In the genomic region with DNA sequence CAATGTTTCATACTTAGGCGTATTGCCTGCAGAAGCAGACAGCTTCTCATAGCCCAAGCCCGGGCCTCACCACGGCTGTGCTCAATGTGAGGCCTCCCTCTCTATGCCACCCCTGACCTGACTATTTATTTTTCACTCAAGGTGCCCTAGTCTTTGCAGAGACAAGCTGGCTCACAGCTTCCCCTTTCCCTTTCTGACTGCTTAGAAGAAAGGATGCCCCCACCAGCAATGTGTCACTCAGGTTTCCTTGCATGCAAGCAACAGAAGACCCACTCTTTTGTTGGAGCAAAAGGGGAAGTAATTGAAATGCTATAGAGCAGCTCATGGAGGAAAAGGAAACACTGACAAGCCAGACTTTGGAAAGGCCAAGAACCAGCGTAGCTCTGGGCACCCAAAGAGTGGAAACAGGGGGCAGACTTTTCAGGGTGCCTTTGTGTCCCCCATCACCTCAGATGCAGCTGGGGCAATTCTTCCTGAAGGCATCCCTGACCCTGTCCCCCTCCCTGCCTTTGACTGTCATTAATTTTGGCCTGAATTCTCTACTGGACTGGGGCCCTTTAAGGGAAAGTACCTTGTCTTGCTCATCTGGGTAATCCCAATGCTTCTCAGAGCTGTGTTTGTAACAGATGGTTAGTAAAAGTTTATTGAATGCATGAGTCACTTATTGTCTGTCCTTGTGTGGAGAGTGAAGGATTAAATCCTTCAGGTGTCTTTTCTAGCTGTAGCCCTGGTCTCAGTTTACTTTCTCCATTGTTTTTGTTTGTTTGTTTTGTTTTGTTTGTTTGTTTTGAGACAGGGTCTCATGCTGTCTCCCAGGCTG, we compare ENCODE assay signal across 1 cellular context.
TF ChIP-seq lines count a peak whose summit lies in the region.

No MANE protein-coding gene starts in this region.

TF ChIP-seq in GM12878, 131 proteins besides CTCF, POLR2A, EP300 and RAD21 (continued from another document):
- TF ChIP-seq, protein P1, sequence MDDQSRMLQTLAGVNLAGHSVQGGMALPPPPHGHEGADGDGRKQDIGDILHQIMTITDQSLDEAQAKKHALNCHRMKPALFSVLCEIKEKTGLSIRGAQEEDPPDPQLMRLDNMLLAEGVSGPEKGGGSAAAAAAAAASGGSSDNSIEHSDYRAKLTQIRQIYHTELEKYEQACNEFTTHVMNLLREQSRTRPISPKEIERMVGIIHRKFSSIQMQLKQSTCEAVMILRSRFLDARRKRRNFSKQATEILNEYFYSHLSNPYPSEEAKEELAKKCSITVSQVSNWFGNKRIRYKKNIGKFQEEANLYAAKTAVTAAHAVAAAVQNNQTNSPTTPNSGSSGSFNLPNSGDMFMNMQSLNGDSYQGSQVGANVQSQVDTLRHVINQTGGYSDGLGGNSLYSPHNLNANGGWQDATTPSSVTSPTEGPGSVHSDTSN (IDR thresholded peaks at IDR 0.05; ENCODE audit: insufficient replicate concordance, low read depth, low read length), result peak; percentile 61
- TF ChIP-seq, protein P2, sequence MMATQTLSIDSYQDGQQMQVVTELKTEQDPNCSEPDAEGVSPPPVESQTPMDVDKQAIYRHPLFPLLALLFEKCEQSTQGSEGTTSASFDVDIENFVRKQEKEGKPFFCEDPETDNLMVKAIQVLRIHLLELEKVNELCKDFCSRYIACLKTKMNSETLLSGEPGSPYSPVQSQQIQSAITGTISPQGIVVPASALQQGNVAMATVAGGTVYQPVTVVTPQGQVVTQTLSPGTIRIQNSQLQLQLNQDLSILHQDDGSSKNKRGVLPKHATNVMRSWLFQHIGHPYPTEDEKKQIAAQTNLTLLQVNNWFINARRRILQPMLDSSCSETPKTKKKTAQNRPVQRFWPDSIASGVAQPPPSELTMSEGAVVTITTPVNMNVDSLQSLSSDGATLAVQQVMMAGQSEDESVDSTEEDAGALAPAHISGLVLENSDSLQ (IDR thresholded peaks at IDR 0.05), result peak; percentile 81
- 0 out of 2 replicates have a peak, but pooled peaks have one; percentile 19 for TF ChIP-seq SPI1 (IDR thresholded peaks at IDR 0.05; ENCODE audit: borderline replicate concordance, insufficient read depth, low read depth, low read length)
- TF ChIP-seq IKZF2 (IDR thresholded peaks at IDR 0.05), result peak in 1 of 2 experiments; percentile 33; a peak in 1 of 4 replicates
- TF ChIP-seq NR2F1 (conservative IDR thresholded peaks at IDR 0.05), result 0 out of 2 replicates have a peak, but pooled peaks have one; percentile 18
- TF ChIP-seq POU2F2 (IDR thresholded peaks at IDR 0.05; ENCODE audit: borderline replicate concordance, low read depth, low read length), result peak; percentile 7; the same call in 1 of the 3 replicates
- TF ChIP-seq NBN (IDR thresholded peaks at IDR 0.05), result 0 out of 2 replicates have a peak, but pooled peaks have one; percentile 33
- TF ChIP-seq, protein P3, sequence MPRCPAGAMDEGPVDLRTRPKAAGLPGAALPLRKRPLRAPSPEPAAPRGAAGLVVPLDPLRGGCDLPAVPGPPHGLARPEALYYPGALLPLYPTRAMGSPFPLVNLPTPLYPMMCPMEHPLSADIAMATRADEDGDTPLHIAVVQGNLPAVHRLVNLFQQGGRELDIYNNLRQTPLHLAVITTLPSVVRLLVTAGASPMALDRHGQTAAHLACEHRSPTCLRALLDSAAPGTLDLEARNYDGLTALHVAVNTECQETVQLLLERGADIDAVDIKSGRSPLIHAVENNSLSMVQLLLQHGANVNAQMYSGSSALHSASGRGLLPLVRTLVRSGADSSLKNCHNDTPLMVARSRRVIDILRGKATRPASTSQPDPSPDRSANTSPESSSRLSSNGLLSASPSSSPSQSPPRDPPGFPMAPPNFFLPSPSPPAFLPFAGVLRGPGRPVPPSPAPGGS (IDR thresholded peaks at IDR 0.05; ENCODE audit: borderline replicate concordance, insufficient read depth, low read depth, low read length, poor library complexity, severe bottlenecking), result peak; percentile 39
- no peak for TF ChIP-seq SIN3A (IDR thresholded peaks at IDR 0.05; ENCODE audit: low read depth, low read length)
- TF ChIP-seq CHD1 (IDR thresholded peaks at IDR 0.05; ENCODE audit: low read depth, low read length), result no peak
- TF ChIP-seq NFIC (IDR thresholded peaks at IDR 0.05; ENCODE audit: low read depth, low read length), result peak; percentile 16; the same call in 1 of the 2 replicates
TF ChIP-seq in GM12878: peak in this region for 12.
